10 cellular contexts compared by ENCODE assay signal in genomic region chr7:27098493-27099223, GRCh38. TPM values are rescaled to one million over a fixed set of nuclear protein-coding genes. Genes with fewer than 3 reads are reported as not detected.
DNase-seq lines count a peak whose midpoint lies in the region; ATAC-seq and TF ChIP-seq lines count a peak whose summit lies in the region.
"Had no signal": no experiment of that assay in that cellular context is flagged by ENCODE, and none has a peak within 500 bp of the region (broad histone marks: within the 10 kb centered on the region; RNA-seq: fewer than 3 reads in every experiment).

No MANE protein-coding gene starts in this region.

- H3K36me3 ChIP-seq in iPS-20b (ENCODE audit: insufficient read depth, low read depth, low read length) (no peaks in the 10 kb centered on the region), gastrocnemius medialis (no peaks in the 10 kb centered on the region)

- no peak overlapping the region for H3K27ac Mint-ChIP-seq in activated B cell treated with CpG ODN at 0.5 μM for 24 hours

- DNase-seq in GM10248 (ENCODE audit: extremely low spot score), result peak; percentile 10
- no peak for DNase-seq in activated B cell treated with CpG ODN at 0.5 μM for 24 hours
- no peak for DNase-seq in gastrocnemius medialis
- no peak for DNase-seq in kidney glomerular epithelial cell (lab: John Stamatoyannopoulos, UW)
- DNase-seq in omental fat pad (ENCODE audit: low spot score), result no peak
- no peak for DNase-seq in activated effector memory CD4-positive, alpha-beta T cell treated with Interleukin-2 at 50 U/mL for 16 hours
- DNase-seq: activated naive CD4-positive, alpha-beta T cell treated with Interleukin-2 at 50 U/mL for 16 hours; OCI-M1 had no signal

- H3K4me3 ChIP-seq in iPS-20b (ENCODE audit: low read length), result peak overlapping the region; percentile 31; the same call in 1 of the 2 replicates
- H3K4me3 ChIP-seq in gastrocnemius medialis, result peak overlapping the region; percentile 29 to 78 (median 34)

- H3K9me3 ChIP-seq in iPS-20b (ENCODE audit: insufficient read depth, low read depth, low read length) (peaks cover 7% of the 10 kb centered on the region; the same call in 1 of the 2 replicates), gastrocnemius medialis (no peaks in the 10 kb centered on the region)

- POLR2A ChIA-PET in GM10248 (lab: Yijun Ruan, JAX) (no interaction called here), activated B cell treated with CpG ODN at 0.5 μM for 24 hours (lab: Charles Lee) (no interaction called here)

- H3K9ac ChIP-seq in iPS-20b (ENCODE audit: low read depth, low read length), result no peak overlapping the region

- H3K4me3 Mint-ChIP-seq in activated B cell treated with CpG ODN at 0.5 μM for 24 hours, result peak overlapping the region; percentile 15

- peaks cover 15% of the 10 kb centered on the region for H3K4me1 ChIP-seq in iPS-20b (ENCODE audit: insufficient read depth, low read length)
- H3K4me1 ChIP-seq in gastrocnemius medialis, result peaks cover 11 to 24% of the 10 kb centered on the region in 2 donors

- no peak for TF ChIP-seq POLR2A in gastrocnemius medialis (IDR thresholded peaks at IDR 0.05)

- no peak overlapping the region for H3K27ac ChIP-seq in iPS-20b (ENCODE audit: low read length)
- H3K27ac ChIP-seq in gastrocnemius medialis, result peak overlapping the region in 3 of 4 donors; percentile 21 to 78 (median 46)

- CTCF ChIA-PET in GM10248 (lab: Yijun Ruan, JAX) (interaction anchor here (0.7 to 2.8 kb wide), 7 partner anchors 8 to 52 kb away, joined by 3 to 8 read pairs (median 3); no protein-coding TSS in a partner anchor), activated B cell treated with CpG ODN at 0.5 μM for 24 hours (lab: Charles Lee) (interaction anchor here (3.7 kb wide), 1 partner anchor 243 kb away, joined by 11 read pairs; no protein-coding TSS in a partner anchor)

- intact Hi-C loops in activated B cell treated with CpG ODN at 0.5 μM for 24 hours (cut with micrococcal nuclease), result loop anchor here (5.0 kb wide), 8 partner anchors 64 to 1246 kb away; partner anchors contain the start of genes HIBADH, SNX10 and TAX1BP1
- intact Hi-C loops in gastrocnemius medialis (cut with DNase I; ENCODE audit: low total_unique reads), result no loop called here

- no peaks in the 10 kb centered on the region for H3K9me3 Mint-ChIP-seq in activated B cell treated with CpG ODN at 0.5 μM for 24 hours

- H3K27me3 ChIP-seq in iPS-20b (ENCODE audit: insufficient read depth, low read length) (peaks cover 100% of the 10 kb centered on the region), gastrocnemius medialis (no peaks in the 10 kb centered on the region)

- TF ChIP-seq CTCF in GM10248 (IDR thresholded peaks at IDR 0.05; ENCODE audit: control extremely low read depth, extremely low read depth, low read depth, missing control alignments) (no peak), activated B cell treated with CpG ODN at 0.5 μM for 24 hours (IDR thresholded peaks at IDR 0.05) (no peak), gastrocnemius medialis (IDR thresholded peaks at IDR 0.05 in 4 of 5, conservative IDR thresholded peaks at IDR 0.05 in 1 of 5) (no peak), omental fat pad (IDR thresholded peaks at IDR 0.05) (no peak)

- H3K27me3 Mint-ChIP-seq in activated B cell treated with CpG ODN at 0.5 μM for 24 hours, result peaks cover 69% of the 10 kb centered on the region

- H3K36me3 Mint-ChIP-seq in activated B cell treated with CpG ODN at 0.5 μM for 24 hours (ENCODE audit: low read depth), result peaks cover 15% of the 10 kb centered on the region

- in situ Hi-C loops in gastrocnemius medialis (cut with MboI; ENCODE audit: low sequenced_read_pairs in 4 of 4), result no loop called here

- peaks cover 46% of the 10 kb centered on the region for H3K4me1 Mint-ChIP-seq in activated B cell treated with CpG ODN at 0.5 μM for 24 hours

- ATAC-seq in activated B cell treated with CpG ODN at 0.5 μM for 24 hours (ENCODE audit: low read depth), result no peak
- ATAC-seq in gastrocnemius medialis, result peak in 1 of 2 donors; percentile 16
- no peak for ATAC-seq in GM21447 (IDR thresholded peaks at IDR 0.05; ENCODE audit: unreplicated experiment)
- ATAC-seq in omental fat pad (ENCODE audit: low FRiP score), result no peak

RNA-seq across cellular contexts. Expression of gene HOXA1, which starts 2.9 kb away (rescaled TPM):
- total RNA-seq in activated B cell treated with CpG ODN at 0.5 μM for 24 hours, result 0.55 and 0.61 TPM in 2 replicates
- total RNA-seq in gastrocnemius medialis, result under 1 TPM in 2 of 4 donors, not detected in 2; 0.16 to 0.36 TPM
- total RNA-seq in omental fat pad, result under 1 TPM; 0.56 to 0.84 (median 0.77) TPM

RNA-seq across cellular contexts. Expression of gene HOXA2, which starts 3.8 kb away (rescaled TPM):
- not detected in 2 replicates for total RNA-seq in activated B cell treated with CpG ODN at 0.5 μM for 24 hours
- total RNA-seq in gastrocnemius medialis, result under 1 TPM in 3 of 4 donors, not detected in 1; 0.29 to 0.88 (median 0.38) TPM
- 1 to 10 TPM; 1.1 to 3.5 (median 1.5) TPM for total RNA-seq in omental fat pad

RNA-seq across cellular contexts. Expression of gene HOXA4, which starts 31.9 kb away (rescaled TPM):
- total RNA-seq in activated B cell treated with CpG ODN at 0.5 μM for 24 hours (0.17 and 0.40 TPM in 2 replicates), gastrocnemius medialis (1 to 10 TPM; 1.7 to 4.2 (median 2.9) TPM), omental fat pad (1 to 10 TPM; 1.6 to 5.7 (median 3.1) TPM)

RNA-seq across cellular contexts. Expression of gene HOXA5, which starts 44.8 kb away (rescaled TPM):
- total RNA-seq in activated B cell treated with CpG ODN at 0.5 μM for 24 hours (not detected in 2 replicates), gastrocnemius medialis (1 to 10 TPM; 2.7 to 7.1 (median 7.0) TPM), omental fat pad (10 to 100 TPM; 10.4 to 39.4 (median 26.5) TPM)

RNA-seq across cellular contexts. Expression of gene HOXA6, which starts 48.9 kb away (rescaled TPM):
- total RNA-seq in activated B cell treated with CpG ODN at 0.5 μM for 24 hours (not detected in 2 replicates), gastrocnemius medialis (1 to 10 TPM; 2.6 to 5.6 (median 4.2) TPM), omental fat pad (10 to 100 TPM in 1 of 4 donors, 1 to 10 TPM in 3; 1.1 to 13.1 (median 6.4) TPM)
